18 cellular contexts compared by ENCODE assay signal in genomic region chr2:156350374-156351142, GRCh38. TPM values are rescaled to one million over a fixed set of nuclear protein-coding genes. Genes with fewer than 3 reads are reported as not detected.
A peak's percentile ranks its signal among the peaks of the same experiment; 100 is the strongest.
DNase-seq lines count a peak whose midpoint lies in the region; ATAC-seq, FAIRE-seq and TF ChIP-seq lines count a peak whose summit lies in the region.
"Had no signal": no experiment of that assay in that cellular context is flagged by ENCODE, and none has a peak within 500 bp of the region (broad histone marks: within the 10 kb centered on the region; RNA-seq: fewer than 3 reads in every experiment).

No MANE protein-coding gene starts in this region.

- FAIRE-seq in GM12891 (lab: Jason Lieb, UNC) (peak; percentile 13), small intestine (lab: Jason Lieb, UNC) (no peak)
- FAIRE-seq: GM18507, H54, HepG2, HTR-8/SVneo had no signal

- no peak for TF ChIP-seq CTCF in endothelial cell (IDR thresholded peaks at IDR 0.05; ENCODE audit: unreplicated experiment)
- TF ChIP-seq CTCF in esophagus squamous epithelium (IDR thresholded peaks at IDR 0.05) = no peak
- TF ChIP-seq CTCF in gastroesophageal sphincter (IDR thresholded peaks at IDR 0.05) = no peak

- H3K4me3 ChIP-seq in small intestine (ENCODE audit: low read depth in 1 of 2, low read length in 2 of 2) (no peak overlapping the region), esophagus squamous epithelium (no peak overlapping the region), gastroesophageal sphincter (no peak overlapping the region)

- peaks cover 12% of the 10 kb centered on the region for H3K4me1 Mint-ChIP-seq in endothelial cell (ENCODE audit: unreplicated experiment)

- intact Hi-C loops in esophagus squamous epithelium (cut with DNase I) = no loop called here

- no peak for TF ChIP-seq POLR2A in GM12891 (IDR thresholded peaks at IDR 0.05; ENCODE audit: low read depth, low read length)
- no peak for TF ChIP-seq POLR2A in esophagus squamous epithelium (IDR thresholded peaks at IDR 0.05)
- TF ChIP-seq POLR2A in gastroesophageal sphincter (IDR thresholded peaks at IDR 0.05) = no peak

- peak overlapping the region; percentile 33 for H3K27ac Mint-ChIP-seq in endothelial cell (ENCODE audit: unreplicated experiment)
- H3K27ac Mint-ChIP-seq: CD14-positive monocyte; CD8-positive, alpha-beta T cell had no signal

- WGBS in small intestine, 3 donors = 60 to 74% (median 65%) methylated on average over 7 of the region's 7 CpGs
- 78 to 86% methylated on average over 7 of the region's 7 CpGs for WGBS in esophagus squamous epithelium, 2 donors
- 82 to 85% methylated on average over 2 to 6 of the region's 7 CpGs for WGBS in gastroesophageal sphincter (ENCODE audit: low coverage in 1 of 2), 2 donors

- H3K36me3 ChIP-seq in small intestine (ENCODE audit: control insufficient read depth in 2 of 2, insufficient read depth in 2 of 2, low read length in 2 of 2) = no peaks in the 10 kb centered on the region
- H3K36me3 ChIP-seq in esophagus squamous epithelium = no peaks in the 10 kb centered on the region
- H3K36me3 ChIP-seq in gastroesophageal sphincter = no peaks in the 10 kb centered on the region

- TF ChIP-seq EP300 in gastroesophageal sphincter (IDR thresholded peaks at IDR 0.05) = no peak

- DNase-seq in GM12891 (ENCODE audit: insufficient read length, low spot score) (no peak), NCI-H82 treated with DMSO at 0.1 percent for 48 hours (lab: John Stamatoyannopoulos, UW; ENCODE audit: unreplicated experiment) (peak; percentile 56), endothelial cell (ENCODE audit: low spot score) (no peak), small intestine (peak; percentile 50), esophagus squamous epithelium (lab: John Stamatoyannopoulos, UW) (no peak), NCI-H2196 treated with DMSO at 0.1 percent for 48 hours (lab: John Stamatoyannopoulos, UW; ENCODE audit: unreplicated experiment) (no peak)
- DNase-seq: CD8-positive, alpha-beta T cell; COR-L47; DMS153; DMS79 treated with DMSO at 0.1 percent for 48 hours; GDM1 had no signal

- H3K27ac ChIP-seq in small intestine (ENCODE audit: low read depth in 1 of 2, low read length in 1 of 2) (no peak overlapping the region), esophagus squamous epithelium (no peak overlapping the region), gastroesophageal sphincter (no peak overlapping the region)
- H3K27ac ChIP-seq: 22Rv1 had no signal

- H3K27me3 ChIP-seq in small intestine (ENCODE audit: control insufficient read depth in 2 of 2, insufficient read depth in 2 of 2, low read length in 2 of 2) = no peaks in the 10 kb centered on the region
- no peaks in the 10 kb centered on the region for H3K27me3 ChIP-seq in esophagus squamous epithelium
- no peaks in the 10 kb centered on the region for H3K27me3 ChIP-seq in gastroesophageal sphincter

- no peak overlapping the region for H3K4me3 Mint-ChIP-seq in endothelial cell (ENCODE audit: unreplicated experiment)
- H3K4me3 Mint-ChIP-seq: CD14-positive monocyte; CD8-positive, alpha-beta T cell had no signal

- no peaks in the 10 kb centered on the region for H3K9me3 Mint-ChIP-seq in endothelial cell (ENCODE audit: unreplicated experiment)
- H3K9me3 Mint-ChIP-seq: CD8-positive, alpha-beta T cell had no signal

- H3K4me1 ChIP-seq in small intestine (ENCODE audit: control insufficient read depth in 2 of 2, insufficient read depth in 1 of 2, low read depth in 1 of 2, low read length in 1 of 2) = no peaks in the 10 kb centered on the region
- no peaks in the 10 kb centered on the region for H3K4me1 ChIP-seq in esophagus squamous epithelium
- H3K4me1 ChIP-seq in gastroesophageal sphincter = no peaks in the 10 kb centered on the region

- ATAC-seq in gastroesophageal sphincter = no peak
- ATAC-seq: CD8-positive, alpha-beta T cell; HepG2 had no signal

- H3K9me3 ChIP-seq in small intestine (ENCODE audit: control insufficient read depth, low read depth) = no peaks in the 10 kb centered on the region
- H3K9me3 ChIP-seq in esophagus squamous epithelium = no peaks in the 10 kb centered on the region
- no peaks in the 10 kb centered on the region for H3K9me3 ChIP-seq in gastroesophageal sphincter

- H3K27me3 Mint-ChIP-seq in endothelial cell (ENCODE audit: unreplicated experiment) = no peaks in the 10 kb centered on the region

- H3K36me3 Mint-ChIP-seq in endothelial cell (ENCODE audit: low read depth, unreplicated experiment) = no peaks in the 10 kb centered on the region
- H3K36me3 Mint-ChIP-seq: CD14-positive monocyte had no signal

TF ChIP-seq in GM12891, 5 proteins besides CTCF, POLR2A, EP300 and RAD21:
- TF ChIP-seq TAF1 (IDR thresholded peaks at IDR 0.05; ENCODE audit: low read depth, low read length) = no peak
- TF ChIP-seq SPI1 (IDR thresholded peaks at IDR 0.05; ENCODE audit: low read depth, low read length) = no peak
- no peak for TF ChIP-seq POLR2AphosphoS5 (IDR thresholded peaks at IDR 0.05; ENCODE audit: low read depth, low read length)
- TF ChIP-seq POU2F2 (IDR thresholded peaks at IDR 0.05; ENCODE audit: low read depth, low read length) = no peak
- no peak for TF ChIP-seq PAX5 (IDR thresholded peaks at IDR 0.05; ENCODE audit: insufficient read depth, low read length, severe bottlenecking)
TF ChIP-seq in GM12891: peak in this region for 0.

RNA-seq across cellular contexts. Expression of gene NR4A2, which starts 18.0 kb away (rescaled TPM):
- 2.4 TPM for polyA plus RNA-seq in GM12891 (2012; ENCODE audit: low read depth, missing spikeins)
- 3.9 TPM for total RNA-seq in endothelial cell (ENCODE audit: unreplicated experiment)
- polyA plus RNA-seq in small intestine = 1 to 10 TPM; 1.3 to 5.7 (median 1.6) TPM
- total RNA-seq in esophagus squamous epithelium = 1 to 10 TPM in 3 of 4 donors, under 1 TPM in 1; 0.95 to 1.6 (median 1.2) TPM
- total RNA-seq in gastroesophageal sphincter = 1 to 10 TPM; 1.3 to 7.3 (median 1.8) TPM
- total RNA-seq: HepG2 had no signal
- polyA plus RNA-seq: HepG2 had no signal

Comparison
In these comparisons a context has a peak if more than half of its experiments do, and no peak if none do; other contexts are left out.
1. DNase-seq: peak in NCI-H82 treated with DMSO at 0.1 percent for 48 hours (single experiment) and small intestine (single experiment); none in GM12891 (single experiment), endothelial cell (single experiment), esophagus squamous epithelium (single experiment) and NCI-H2196 treated with DMSO at 0.1 percent for 48 hours (single experiment).